ENCODE assay signal across 8 cellular contexts in genomic region chr2:68426885-68427579, GRCh38. TPM values are rescaled to one million over a fixed set of nuclear protein-coding genes. Genes with fewer than 3 reads are reported as not detected.
DNase-seq lines count a peak whose midpoint lies in the region; ATAC-seq, FAIRE-seq and TF ChIP-seq lines count a peak whose summit lies in the region.

No MANE protein-coding gene starts in this region.

- intact Hi-C loops in upper lobe of right lung (cut with DNase I) = no loop called here

- no peak overlapping the region for H4K8ac ChIP-seq in neuronal stem cell (ENCODE audit: low read depth, low read length)

- no peak overlapping the region for H3K14ac ChIP-seq in neuronal stem cell (ENCODE audit: low read length)

- DNase-seq in activated naive CD8-positive, alpha-beta T cell treated with anti-CD3 and anti-CD28 coated beads for 36 hours = no peak
- DNase-seq in bronchial epithelial cell (ENCODE audit: low read depth) (peak; percentile 71), upper lobe of right lung (no peak), dedifferentiated amniotic fluid mesenchymal stem cell (ENCODE audit: extremely low spot score) (no peak), neuronal stem cell (ENCODE audit: low spot score) (no peak)
- no peak for DNase-seq in activated CD4-positive, alpha-beta T cell treated with anti-CD3 and anti-CD28 coated beads, Interleukin-2, amount 50 U/mL, for 48 hours

- no peak overlapping the region for H3K9ac ChIP-seq in neuronal stem cell (ENCODE audit: low read depth, low read length, poor library complexity)

- H3K23ac ChIP-seq in neuronal stem cell (ENCODE audit: low read depth, low read length, poor library complexity) = no peak overlapping the region

- no peak overlapping the region for H3K4me3 Mint-ChIP-seq in activated naive CD8-positive, alpha-beta T cell
- no peak overlapping the region for H3K4me3 Mint-ChIP-seq in activated naive CD8-positive, alpha-beta T cell treated with anti-CD3 and anti-CD28 coated beads for 36 hours
- peak overlapping the region; percentile 18 to 90 (median 65) for H3K4me3 Mint-ChIP-seq in IgD-negative memory B cell

- H3K4me2 ChIP-seq in neuronal stem cell (ENCODE audit: insufficient read depth, low read length, poor library complexity, severe bottlenecking) = no peak overlapping the region

- H4K91ac ChIP-seq in neuronal stem cell (ENCODE audit: low read depth, low read length, poor library complexity) = no peak overlapping the region

- no peak overlapping the region for H2AK5ac ChIP-seq in neuronal stem cell (ENCODE audit: low read depth, low read length)

- H2BK120ac ChIP-seq in neuronal stem cell (ENCODE audit: low read depth, low read length) = no peak overlapping the region

- H3K79me1 ChIP-seq in neuronal stem cell (ENCODE audit: low read depth, low read length) = no peaks in the 10 kb centered on the region

- no peak for TF ChIP-seq CTCF in bronchial epithelial cell (IDR thresholded peaks at IDR 0.05; ENCODE audit: insufficient read depth, low read length, severe bottlenecking)
- no peak for TF ChIP-seq CTCF in upper lobe of right lung (IDR thresholded peaks at IDR 0.05)

- no peak overlapping the region for H2BK5ac ChIP-seq in neuronal stem cell (ENCODE audit: low read length)

- H3K4ac ChIP-seq in neuronal stem cell (ENCODE audit: low read length) = no peak overlapping the region

- no peak overlapping the region for H2BK15ac ChIP-seq in neuronal stem cell (ENCODE audit: low read length)

- H3K36me3 Mint-ChIP-seq in activated naive CD8-positive, alpha-beta T cell = no peaks in the 10 kb centered on the region
- H3K36me3 Mint-ChIP-seq in activated naive CD8-positive, alpha-beta T cell treated with anti-CD3 and anti-CD28 coated beads for 36 hours = no peaks in the 10 kb centered on the region
- H3K36me3 Mint-ChIP-seq in IgD-negative memory B cell = peaks cover 2% of the 10 kb centered on the region

- no peak overlapping the region for H3K18ac ChIP-seq in neuronal stem cell (ENCODE audit: low read length)

- no peaks in the 10 kb centered on the region for H3K9me3 Mint-ChIP-seq in activated naive CD8-positive, alpha-beta T cell (ENCODE audit: low read depth)
- H3K9me3 Mint-ChIP-seq in activated naive CD8-positive, alpha-beta T cell treated with anti-CD3 and anti-CD28 coated beads for 36 hours = peaks cover under 1% of the 10 kb centered on the region
- H3K9me3 Mint-ChIP-seq in IgD-negative memory B cell = no peaks in the 10 kb centered on the region

- no peaks in the 10 kb centered on the region for H3K36me3 ChIP-seq in bronchial epithelial cell (ENCODE audit: control insufficient read depth, insufficient read depth, low read length)
- H3K36me3 ChIP-seq in upper lobe of right lung = no peaks in the 10 kb centered on the region
- H3K36me3 ChIP-seq in neuronal stem cell (replicated peaks in 1 of 2; ENCODE audit: control insufficient read depth in 2 of 2, insufficient read depth in 2 of 2, low read length in 2 of 2) = no peaks in the 10 kb centered on the region

- no peaks in the 10 kb centered on the region for H3K27me3 ChIP-seq in bronchial epithelial cell (ENCODE audit: control insufficient read depth, insufficient read depth, low read length)
- no peaks in the 10 kb centered on the region for H3K27me3 ChIP-seq in upper lobe of right lung
- H3K27me3 ChIP-seq in neuronal stem cell (ENCODE audit: control insufficient read depth in 3 of 3, insufficient read depth in 3 of 3, low read depth in 1 of 3, low read length in 3 of 3) = peaks cover 0 to 14% (median 0%) of the 10 kb centered on the region in 3 experiments

- peaks cover 21% of the 10 kb centered on the region for H3K4me1 ChIP-seq in upper lobe of right lung
- H3K4me1 ChIP-seq in neuronal stem cell (ENCODE audit: control insufficient read depth in 2 of 2, insufficient read depth in 1 of 2, low read depth in 1 of 2, low read length in 2 of 2) = no peaks in the 10 kb centered on the region

- H3K4me3 ChIP-seq in bronchial epithelial cell (ENCODE audit: low read depth, low read length) = no peak overlapping the region
- H3K4me3 ChIP-seq in upper lobe of right lung = no peak overlapping the region
- no peak overlapping the region for H3K4me3 ChIP-seq in neuronal stem cell (ENCODE audit: low read length in 2 of 2)

- no peaks in the 10 kb centered on the region for H3K27me3 Mint-ChIP-seq in activated naive CD8-positive, alpha-beta T cell
- H3K27me3 Mint-ChIP-seq in activated naive CD8-positive, alpha-beta T cell treated with anti-CD3 and anti-CD28 coated beads for 36 hours = no peaks in the 10 kb centered on the region
- no peaks in the 10 kb centered on the region for H3K27me3 Mint-ChIP-seq in IgD-negative memory B cell

- no CpG with 5 or more reads among the region's 10 CpGs for WGBS in neuronal stem cell (ENCODE audit: extremely low coverage in 2 of 2, insufficient read length in 2 of 2, insufficient replicate concordance in 1 of 2), 2 donors

- H3K27ac Mint-ChIP-seq in activated naive CD8-positive, alpha-beta T cell = peak overlapping the region; percentile 36
- H3K27ac Mint-ChIP-seq in activated naive CD8-positive, alpha-beta T cell treated with anti-CD3 and anti-CD28 coated beads for 36 hours = no peak overlapping the region
- H3K27ac Mint-ChIP-seq in IgD-negative memory B cell = peak overlapping the region; percentile 78 to 87 (median 84)

- H3K4me1 Mint-ChIP-seq in activated naive CD8-positive, alpha-beta T cell (ENCODE audit: low read depth) = peaks cover 7% of the 10 kb centered on the region
- H3K4me1 Mint-ChIP-seq in activated naive CD8-positive, alpha-beta T cell treated with anti-CD3 and anti-CD28 coated beads for 36 hours = peaks cover 5% of the 10 kb centered on the region
- peaks cover 22 to 35% (median 23%) of the 10 kb centered on the region in 3 donors for H3K4me1 Mint-ChIP-seq in IgD-negative memory B cell

- H2BK12ac ChIP-seq in neuronal stem cell (ENCODE audit: low read length) = no peak overlapping the region

- H3K9me3 ChIP-seq in upper lobe of right lung = no peaks in the 10 kb centered on the region
- no peaks in the 10 kb centered on the region for H3K9me3 ChIP-seq in neuronal stem cell (replicated peaks in 1 of 2; ENCODE audit: control insufficient read depth in 2 of 2, insufficient read depth in 1 of 2, low read depth in 1 of 2, low read length in 2 of 2)

- no peak overlapping the region for H3K27ac ChIP-seq in upper lobe of right lung
- H3K27ac ChIP-seq in neuronal stem cell (replicated peaks; ENCODE audit: low read length) = no peak overlapping the region

- no peak overlapping the region for H2AFZ ChIP-seq in neuronal stem cell (ENCODE audit: low read length)

- peak; percentile 42 for ATAC-seq in upper lobe of right lung

- no peak for FAIRE-seq in bronchial epithelial cell (lab: Jason Lieb, UNC)

RNA-seq across cellular contexts. Expression of gene FBXO48, which starts 40.1 kb away (rescaled TPM):
- 1 to 10 TPM; 1.5 to 1.7 TPM for total RNA-seq in activated naive CD8-positive, alpha-beta T cell treated with anti-CD3 and anti-CD28 coated beads for 36 hours
- 0.44 TPM for polyA plus RNA-seq in IgD-negative memory B cell
- 0.26 and 0.64 TPM in 2 replicates for total RNA-seq in bronchial epithelial cell
- 1.8 TPM for total RNA-seq in upper lobe of right lung
- polyA plus RNA-seq in neuronal stem cell (2013, experiment 1 of 2) = 2.7 TPM
- polyA plus RNA-seq in neuronal stem cell (2013, experiment 2 of 2) = 2.6 TPM

RNA-seq across cellular contexts. Expression of gene APLF, which starts 40.4 kb away (rescaled TPM):
- 1 to 10 TPM; 2.4 to 2.7 TPM for total RNA-seq in activated naive CD8-positive, alpha-beta T cell treated with anti-CD3 and anti-CD28 coated beads for 36 hours
- 2.3 TPM for polyA plus RNA-seq in IgD-negative memory B cell
- 4.2 and 6.1 TPM in 2 replicates for total RNA-seq in bronchial epithelial cell
- 6.8 TPM for total RNA-seq in upper lobe of right lung
- polyA plus RNA-seq in neuronal stem cell (2013, experiment 1 of 2) = 3.2 TPM
- 3.5 TPM for polyA plus RNA-seq in neuronal stem cell (2013, experiment 2 of 2)

Comparison
In these comparisons a context has a peak if more than half of its experiments do, and no peak if none do; other contexts are left out.
1. H3K4me3 Mint-ChIP-seq: peak in IgD-negative memory B cell (4 of 4); none in activated naive CD8-positive, alpha-beta T cell (single experiment) and activated naive CD8-positive, alpha-beta T cell treated with anti-CD3 and anti-CD28 coated beads for 36 hours (single experiment).